In the genomic region with DNA sequence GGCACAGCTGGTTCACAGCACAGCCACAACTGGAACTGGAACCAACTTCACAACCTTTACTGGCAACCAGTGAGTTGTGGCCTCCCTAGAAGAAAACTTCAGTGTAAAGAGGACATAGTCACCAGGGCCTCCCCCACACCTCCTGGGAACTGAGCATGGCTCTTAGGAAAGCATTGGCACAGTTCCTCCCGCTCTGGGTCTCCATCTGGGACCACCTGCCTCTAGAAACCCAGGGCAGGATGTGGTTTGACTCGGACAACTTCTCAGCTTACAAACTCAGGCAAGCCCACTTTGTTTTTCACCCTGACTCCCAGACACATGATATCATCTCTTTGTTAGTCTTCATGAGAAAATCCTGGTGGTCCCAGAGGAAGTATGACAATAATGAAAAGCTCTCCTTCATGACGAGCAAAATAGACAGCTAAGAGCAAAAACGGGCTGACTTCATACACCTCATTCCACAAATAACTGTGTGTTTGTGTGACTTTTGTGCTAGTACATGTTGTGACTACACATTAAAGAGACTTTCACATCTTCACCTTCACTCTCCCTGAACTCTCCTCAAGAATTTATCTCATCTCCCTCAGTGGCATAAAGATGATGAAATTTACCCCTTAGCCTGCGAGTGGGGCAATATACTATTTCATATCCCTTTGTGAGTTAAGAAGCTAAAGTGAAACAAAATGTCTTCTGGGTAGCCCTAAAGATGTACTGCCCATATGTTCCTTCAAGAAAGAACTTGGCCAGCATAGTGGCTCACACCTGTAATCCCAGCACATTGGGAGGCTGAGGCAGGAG, we compare ENCODE assay signal across 9 cellular contexts.
A peak's percentile ranks its signal among the peaks of the same experiment; 100 is the strongest.
DNase-seq lines count a peak whose midpoint lies in the region; ATAC-seq and TF ChIP-seq lines count a peak whose summit lies in the region.
"Had no signal": no experiment of that assay in that cellular context is flagged by ENCODE, and none has a peak within 500 bp of the region (broad histone marks: within the 10 kb centered on the region; RNA-seq: fewer than 3 reads in every experiment).

No MANE protein-coding gene starts in this region.

- H3K27me3 ChIP-seq in upper lobe of left lung = no peaks in the 10 kb centered on the region

- DNase-seq in activated naive CD4-positive, alpha-beta T cell treated with anti-CD3 and anti-CD28 coated beads for 36 hours = no peak
- DNase-seq in activated naive CD4-positive, alpha-beta T cell treated with Interleukin-2 at 50 U/mL for 16 hours = no peak
- DNase-seq in OCI-M1 (lab: John Stamatoyannopoulos, UW) (peak; percentile 3), upper lobe of left lung (no peak), NCI-H526 treated with DMSO at 0.1 percent for 48 hours (lab: John Stamatoyannopoulos, UW) (no peak), HuH-7.5 (ENCODE audit: low spot score) (no peak)
- DNase-seq in effector memory CD8-positive, alpha-beta T cell = no peak
- DNase-seq in stimulated activated CD8-positive, alpha-beta memory T cell treated with anti-CD3 and anti-CD28 coated beads, Interleukin-4, amount 100 ng/mL, for 48 hours = no peak
- DNase-seq: NCI-H82 had no signal

- no peaks in the 10 kb centered on the region for H3K36me3 ChIP-seq in upper lobe of left lung

- TF ChIP-seq EP300 in upper lobe of left lung (IDR thresholded peaks at IDR 0.05) = no peak

- no peak overlapping the region for H3K4me3 Mint-ChIP-seq in activated naive CD4-positive, alpha-beta T cell treated with anti-CD3 and anti-CD28 coated beads for 36 hours
- peak overlapping the region; percentile 33 to 54 for H3K4me3 Mint-ChIP-seq in effector memory CD8-positive, alpha-beta T cell

- 54 to 59% methylated on average over 3 to 5 of the region's 5 CpGs for WGBS in upper lobe of left lung, 2 donors

- no peak for TF ChIP-seq POLR2A in upper lobe of left lung (IDR thresholded peaks at IDR 0.05)

- peaks cover 57% of the 10 kb centered on the region for H3K4me1 Mint-ChIP-seq in activated naive CD4-positive, alpha-beta T cell treated with anti-CD3 and anti-CD28 coated beads for 36 hours (ENCODE audit: low read depth)
- peaks cover 31 to 48% of the 10 kb centered on the region in 2 donors for H3K4me1 Mint-ChIP-seq in effector memory CD8-positive, alpha-beta T cell (ENCODE audit: low read depth in 2 of 2)

- peaks cover 3% of the 10 kb centered on the region for H3K36me3 Mint-ChIP-seq in activated naive CD4-positive, alpha-beta T cell treated with anti-CD3 and anti-CD28 coated beads for 36 hours (ENCODE audit: low read depth)
- H3K36me3 Mint-ChIP-seq in effector memory CD8-positive, alpha-beta T cell (ENCODE audit: insufficient read depth) = no peaks in the 10 kb centered on the region

- peak overlapping the region; percentile 31 for H3K27ac Mint-ChIP-seq in activated naive CD4-positive, alpha-beta T cell treated with anti-CD3 and anti-CD28 coated beads for 36 hours
- peak overlapping the region; percentile 50 to 62 for H3K27ac Mint-ChIP-seq in effector memory CD8-positive, alpha-beta T cell

- peak; percentile 37 for ATAC-seq in effector memory CD8-positive, alpha-beta T cell (replicated peaks)
- no peak for ATAC-seq in upper lobe of left lung (ENCODE audit: low FRiP score in 2 of 2)

- H3K4me3 ChIP-seq in upper lobe of left lung = no peak overlapping the region

- CTCF ChIA-PET in activated naive CD4-positive, alpha-beta T cell treated with anti-CD3 and anti-CD28 coated beads for 36 hours (lab: Charles Lee) = no interaction called here

- peaks cover 0 to 5% (median 0%) of the 10 kb centered on the region in 4 donors for H3K9me3 ChIP-seq in upper lobe of left lung

- no peak for TF ChIP-seq CTCF in upper lobe of left lung (IDR thresholded peaks at IDR 0.05)

- no peaks in the 10 kb centered on the region for H3K27me3 Mint-ChIP-seq in activated naive CD4-positive, alpha-beta T cell treated with anti-CD3 and anti-CD28 coated beads for 36 hours (ENCODE audit: low read depth)
- H3K27me3 Mint-ChIP-seq in effector memory CD8-positive, alpha-beta T cell = no peaks in the 10 kb centered on the region

- H3K4me1 ChIP-seq in upper lobe of left lung = peaks cover 0 to 7% (median 1%) of the 10 kb centered on the region in 4 donors

- H3K27ac ChIP-seq in upper lobe of left lung = peak overlapping the region in 3 of 4 donors; percentile 13 to 34 (median 26)

- intact Hi-C loops in activated naive CD4-positive, alpha-beta T cell treated with anti-CD3 and anti-CD28 coated beads for 36 hours (cut with micrococcal nuclease) = loop anchor here (2.0 kb wide), 1 partner anchor 15 kb away; no protein-coding TSS in a partner anchor

- H3K9me3 Mint-ChIP-seq in activated naive CD4-positive, alpha-beta T cell treated with anti-CD3 and anti-CD28 coated beads for 36 hours = no peaks in the 10 kb centered on the region
- no peaks in the 10 kb centered on the region for H3K9me3 Mint-ChIP-seq in effector memory CD8-positive, alpha-beta T cell
